In the genomic region with DNA sequence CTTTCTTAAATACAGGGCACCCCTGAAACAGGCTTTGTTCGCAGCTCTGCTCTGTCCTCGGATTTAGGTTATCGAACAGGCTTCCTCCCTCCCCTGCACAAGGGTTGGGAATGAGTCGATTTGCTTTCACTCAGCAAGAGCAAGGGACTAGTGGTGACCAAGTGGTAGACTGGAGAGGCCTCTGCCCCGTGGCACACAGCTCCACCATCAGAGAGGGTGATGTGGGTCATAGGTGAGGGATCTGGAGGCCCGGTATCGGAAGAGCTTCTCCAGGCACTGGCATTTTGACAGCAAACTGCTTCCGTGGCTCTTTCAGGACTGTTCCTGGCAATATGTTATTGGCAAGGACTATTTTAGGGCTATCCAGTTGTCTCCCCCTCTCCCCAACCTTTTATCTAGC, we compare ENCODE assay signal across 2 cellular contexts.
TF ChIP-seq lines count a peak whose summit lies in the region.

No MANE protein-coding gene starts in this region.

TF ChIP-seq in HCT116, 20 proteins besides CTCF, POLR2A, EP300 and RAD21:
- TF ChIP-seq, protein P1, sequence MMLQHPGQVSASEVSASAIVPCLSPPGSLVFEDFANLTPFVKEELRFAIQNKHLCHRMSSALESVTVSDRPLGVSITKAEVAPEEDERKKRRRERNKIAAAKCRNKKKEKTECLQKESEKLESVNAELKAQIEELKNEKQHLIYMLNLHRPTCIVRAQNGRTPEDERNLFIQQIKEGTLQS (IDR thresholded peaks at IDR 0.05) = no peak
- TF ChIP-seq, protein P2, sequence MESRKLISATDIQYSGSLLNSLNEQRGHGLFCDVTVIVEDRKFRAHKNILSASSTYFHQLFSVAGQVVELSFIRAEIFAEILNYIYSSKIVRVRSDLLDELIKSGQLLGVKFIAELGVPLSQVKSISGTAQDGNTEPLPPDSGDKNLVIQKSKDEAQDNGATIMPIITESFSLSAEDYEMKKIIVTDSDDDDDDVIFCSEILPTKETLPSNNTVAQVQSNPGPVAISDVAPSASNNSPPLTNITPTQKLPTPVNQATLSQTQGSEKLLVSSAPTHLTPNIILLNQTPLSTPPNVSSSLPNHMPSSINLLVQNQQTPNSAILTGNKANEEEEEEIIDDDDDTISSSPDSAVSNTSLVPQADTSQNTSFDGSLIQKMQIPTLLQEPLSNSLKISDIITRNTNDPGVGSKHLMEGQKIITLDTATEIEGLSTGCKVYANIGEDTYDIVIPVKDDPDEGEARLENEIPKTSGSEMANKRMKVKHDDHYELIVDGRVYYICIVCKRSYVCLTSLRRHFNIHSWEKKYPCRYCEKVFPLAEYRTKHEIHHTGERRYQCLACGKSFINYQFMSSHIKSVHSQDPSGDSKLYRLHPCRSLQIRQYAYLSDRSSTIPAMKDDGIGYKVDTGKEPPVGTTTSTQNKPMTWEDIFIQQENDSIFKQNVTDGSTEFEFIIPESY (IDR thresholded peaks at IDR 0.05; ENCODE audit: extremely low read depth, insufficient replicate concordance, low read length) = no peak
- TF ChIP-seq FOSL1 (IDR thresholded peaks at IDR 0.05; ENCODE audit: low read depth) (no peak), YY1 (IDR thresholded peaks at IDR 0.05; ENCODE audit: extremely low read depth, insufficient replicate concordance, low read depth, low read length) (no peak), EZH2 (IDR thresholded peaks at IDR 0.05) (no peak), TCF7L2 (IDR thresholded peaks at IDR 0.05; ENCODE audit: borderline replicate concordance, extremely low read depth, insufficient read depth, insufficient read length) (no peak), EZH2phosphoT487 (IDR thresholded peaks at IDR 0.05; ENCODE audit: borderline replicate concordance) (no peak), POLR2AphosphoS5 (IDR thresholded peaks at IDR 0.05; ENCODE audit: low read depth, low read length) (no peak), ZNF274 (IDR thresholded peaks at IDR 0.05; ENCODE audit: low read depth, low read length) (no peak), SRF (IDR thresholded peaks at IDR 0.05; ENCODE audit: low read depth) (no peak)
- TF ChIP-seq, protein P3, sequence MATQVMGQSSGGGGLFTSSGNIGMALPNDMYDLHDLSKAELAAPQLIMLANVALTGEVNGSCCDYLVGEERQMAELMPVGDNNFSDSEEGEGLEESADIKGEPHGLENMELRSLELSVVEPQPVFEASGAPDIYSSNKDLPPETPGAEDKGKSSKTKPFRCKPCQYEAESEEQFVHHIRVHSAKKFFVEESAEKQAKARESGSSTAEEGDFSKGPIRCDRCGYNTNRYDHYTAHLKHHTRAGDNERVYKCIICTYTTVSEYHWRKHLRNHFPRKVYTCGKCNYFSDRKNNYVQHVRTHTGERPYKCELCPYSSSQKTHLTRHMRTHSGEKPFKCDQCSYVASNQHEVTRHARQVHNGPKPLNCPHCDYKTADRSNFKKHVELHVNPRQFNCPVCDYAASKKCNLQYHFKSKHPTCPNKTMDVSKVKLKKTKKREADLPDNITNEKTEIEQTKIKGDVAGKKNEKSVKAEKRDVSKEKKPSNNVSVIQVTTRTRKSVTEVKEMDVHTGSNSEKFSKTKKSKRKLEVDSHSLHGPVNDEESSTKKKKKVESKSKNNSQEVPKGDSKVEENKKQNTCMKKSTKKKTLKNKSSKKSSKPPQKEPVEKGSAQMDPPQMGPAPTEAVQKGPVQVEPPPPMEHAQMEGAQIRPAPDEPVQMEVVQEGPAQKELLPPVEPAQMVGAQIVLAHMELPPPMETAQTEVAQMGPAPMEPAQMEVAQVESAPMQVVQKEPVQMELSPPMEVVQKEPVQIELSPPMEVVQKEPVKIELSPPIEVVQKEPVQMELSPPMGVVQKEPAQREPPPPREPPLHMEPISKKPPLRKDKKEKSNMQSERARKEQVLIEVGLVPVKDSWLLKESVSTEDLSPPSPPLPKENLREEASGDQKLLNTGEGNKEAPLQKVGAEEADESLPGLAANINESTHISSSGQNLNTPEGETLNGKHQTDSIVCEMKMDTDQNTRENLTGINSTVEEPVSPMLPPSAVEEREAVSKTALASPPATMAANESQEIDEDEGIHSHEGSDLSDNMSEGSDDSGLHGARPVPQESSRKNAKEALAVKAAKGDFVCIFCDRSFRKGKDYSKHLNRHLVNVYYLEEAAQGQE (IDR thresholded peaks at IDR 0.05; ENCODE audit: low read depth) = no peak
- TF ChIP-seq, protein P4, sequence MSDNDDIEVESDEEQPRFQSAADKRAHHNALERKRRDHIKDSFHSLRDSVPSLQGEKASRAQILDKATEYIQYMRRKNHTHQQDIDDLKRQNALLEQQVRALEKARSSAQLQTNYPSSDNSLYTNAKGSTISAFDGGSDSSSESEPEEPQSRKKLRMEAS (IDR thresholded peaks at IDR 0.05) = no peak

TF ChIP-seq in HepG2, 621 proteins besides CTCF, POLR2A, EP300 and RAD21:
- no peak for TF ChIP-seq ZSCAN22 (CRISPR knock-in tag; IDR thresholded peaks at IDR 0.05)
- TF ChIP-seq ZNF816 (CRISPR knock-in tag; IDR thresholded peaks at IDR 0.05; ENCODE audit: borderline replicate concordance) = no peak
- TF ChIP-seq, protein P5, sequence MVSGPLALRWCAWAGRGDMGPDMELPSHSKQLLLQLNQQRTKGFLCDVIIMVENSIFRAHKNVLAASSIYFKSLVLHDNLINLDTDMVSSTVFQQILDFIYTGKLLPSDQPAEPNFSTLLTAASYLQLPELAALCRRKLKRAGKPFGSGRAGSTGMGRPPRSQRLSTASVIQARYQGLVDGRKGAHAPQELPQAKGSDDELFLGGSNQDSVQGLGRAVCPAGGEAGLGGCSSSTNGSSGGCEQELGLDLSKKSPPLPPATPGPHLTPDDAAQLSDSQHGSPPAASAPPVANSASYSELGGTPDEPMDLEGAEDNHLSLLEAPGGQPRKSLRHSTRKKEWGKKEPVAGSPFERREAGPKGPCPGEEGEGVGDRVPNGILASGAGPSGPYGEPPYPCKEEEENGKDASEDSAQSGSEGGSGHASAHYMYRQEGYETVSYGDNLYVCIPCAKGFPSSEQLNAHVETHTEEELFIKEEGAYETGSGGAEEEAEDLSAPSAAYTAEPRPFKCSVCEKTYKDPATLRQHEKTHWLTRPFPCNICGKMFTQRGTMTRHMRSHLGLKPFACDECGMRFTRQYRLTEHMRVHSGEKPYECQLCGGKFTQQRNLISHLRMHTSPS (CRISPR knock-in tag; IDR thresholded peaks at IDR 0.05; ENCODE audit: low read depth) = no peak
